In genomic region chr21:46458315-46459023, GRCh38 we compare ENCODE assay signal across 8 cellular contexts. TPM values are rescaled to one million over a fixed set of nuclear protein-coding genes. Genes with fewer than 3 reads are reported as not detected.
DNase-seq lines count a peak whose midpoint lies in the region; ATAC-seq and TF ChIP-seq lines count a peak whose summit lies in the region.

Gene DIP2A, plus strand, starts transcription at chr21:46458891. Its CDS starts 241 bp downstream, at chr21:46459132.

- H3K36me3 ChIP-seq in BJ (ENCODE audit: control insufficient read depth, insufficient read depth, low read length), result no peaks in the 10 kb centered on the region; the same call in 1 of the 2 replicates

- H3K4me3 ChIP-seq in BJ (ENCODE audit: low read depth, low read length), result peak within 1 kb of the TSS; percentile 87
- peak within 1 kb of the TSS; percentile 87 for H3K4me3 ChIP-seq in choroid plexus epithelial cell (ENCODE audit: low read depth, low read length)

- POLR2A ChIA-PET in BJ (lab: Charles Lee), result interaction anchor here (0.8 kb wide), 1 partner anchor 10 kb away, joined by 3 read pairs; no protein-coding TSS in a partner anchor

- H3K27me3 ChIP-seq in BJ (ENCODE audit: control insufficient read depth, insufficient read depth, low read length), result no peaks in the 10 kb centered on the region

- CTCF ChIA-PET in BJ (lab: Yijun Ruan, JAX), result interaction anchor here (0.7 kb wide), 1 partner anchor 95 kb away, joined by 3 read pairs; no protein-coding TSS in a partner anchor

- TF ChIP-seq CTCF in BJ (IDR thresholded peaks at IDR 0.05; ENCODE audit: insufficient read depth, low read depth, low read length) (no peak), choroid plexus epithelial cell (conservative IDR thresholded peaks at IDR 0.05; ENCODE audit: low read depth, low read length) (no peak)

- ATAC-seq in GM19324 (IDR thresholded peaks at IDR 0.05; ENCODE audit: low FRiP score, unreplicated experiment) (peak; percentile 95), HG03460 (IDR thresholded peaks at IDR 0.05; ENCODE audit: unreplicated experiment) (peak; percentile 93)

- peak; percentile 78 for DNase-seq in BJ (ENCODE audit: low read depth)
- peak; percentile 51 for DNase-seq in NCI-H524 treated with DMSO at 0.1 percent for 48 hours (lab: John Stamatoyannopoulos, UW)
- peak; percentile 90 to 92 for DNase-seq in activated CD4-positive, alpha-beta T cell treated with anti-CD3 and anti-CD28 coated beads for 4 hours
- DNase-seq in choroid plexus epithelial cell (ENCODE audit: low read depth), result peak; percentile 98
- peak; percentile 88 for DNase-seq in kidney glomerular epithelial cell (lab: John Stamatoyannopoulos, UW)
- DNase-seq in stimulated activated CD4-positive, alpha-beta T cell treated with anti-CD3 and anti-CD28 coated beads, Interleukin-15, amount 100 ng/mL, for 48 hours (ENCODE audit: low read depth in 2 of 2), result peak; percentile 87 to 91

RNA-seq across cellular contexts. Expression of gene DIP2A, which starts in this region (rescaled TPM):
- polyA plus RNA-seq in BJ (2011; rRNA removed), result 13.2 and 18.7 TPM in 2 replicates
- polyA minus RNA-seq in BJ (2011; rRNA and poly(A)+ RNA removed), result 22.2 and 25.1 TPM in 2 replicates

Comparison
In these comparisons a context has a peak if more than half of its experiments do, and no peak if none do; other contexts are left out.
1. Peak in every context shown above with its lines: DNase-seq, ATAC-seq and H3K4me3 ChIP-seq.